Comparison of ENCODE assay signal across 10 cellular contexts in genomic region chr7:6502886-6503285, GRCh38. TPM values are rescaled to one million over a fixed set of nuclear protein-coding genes. Genes with fewer than 3 reads are reported as not detected.
DNase-seq lines count a peak whose midpoint lies in the region; ATAC-seq, FAIRE-seq and TF ChIP-seq lines count a peak whose summit lies in the region.
"Had no signal": no experiment of that assay in that cellular context is flagged by ENCODE, and none has a peak within 500 bp of the region (broad histone marks: within the 10 kb centered on the region; RNA-seq: fewer than 3 reads in every experiment).

No MANE protein-coding gene starts in this region.

- H3K4me1 ChIP-seq in A549 = no peaks in the 10 kb centered on the region

- peak overlapping the region in 5 of 8 donors; percentile 20 to 43 (median 29) for H3K4me3 Mint-ChIP-seq in naive B cell

- H3K27ac ChIP-seq in A549 (no peak overlapping the region), coronary artery (no peak overlapping the region)

- no peak for TF ChIP-seq EP300 in A549 (IDR thresholded peaks at IDR 0.05)

- no peaks in the 10 kb centered on the region for H3K9me3 Mint-ChIP-seq in naive B cell
- H3K9me3 Mint-ChIP-seq: activated naive CD4-positive, alpha-beta T cell treated with anti-CD3 and anti-CD28 coated beads, Interleukin-2, amount 10 ng/mL, durations not matched to agents 7 days and 5 days had no signal

- H3K9me3 ChIP-seq in A549 = no peaks in the 10 kb centered on the region

- no peaks in the 10 kb centered on the region for H3K36me3 Mint-ChIP-seq in naive B cell
- H3K36me3 Mint-ChIP-seq: activated naive CD4-positive, alpha-beta T cell treated with anti-CD3 and anti-CD28 coated beads, Interleukin-2, amount 10 ng/mL, durations not matched to agents 7 days and 5 days had no signal

- no peaks in the 10 kb centered on the region for H3K27me3 Mint-ChIP-seq in naive B cell

- no peak for DNase-seq in A549 (ENCODE audit: low read depth in 1 of 2, low spot score in 1 of 2)
- DNase-seq in GM13977 (ENCODE audit: low spot score) = peak; percentile 19
- no peak for DNase-seq in coronary artery (ENCODE audit: low spot score)
- no peak for DNase-seq in naive B cell
- no peak for DNase-seq in NCI-H1436 (lab: John Stamatoyannopoulos, UW)

- ATAC-seq in A549 (no peak), naive B cell (ENCODE audit: low read depth in 2 of 2) (no peak), HG02678 (IDR thresholded peaks at IDR 0.05; ENCODE audit: unreplicated experiment) (no peak), HG03280 (IDR thresholded peaks at IDR 0.05; ENCODE audit: unreplicated experiment) (no peak), HG02973 (IDR thresholded peaks at IDR 0.05; ENCODE audit: unreplicated experiment) (no peak)

- peak overlapping the region; percentile 99 for H3K4me2 ChIP-seq in A549

- no peak overlapping the region for H3K27ac Mint-ChIP-seq in naive B cell

- POLR2A ChIA-PET in A549 (lab: Yijun Ruan, JAX) = no interaction called here

- CTCF ChIA-PET in A549 (lab: Yijun Ruan, JAX) = interaction anchor here (1.4 kb wide), 1 partner anchor 29 kb away, joined by 3 read pairs; no protein-coding TSS in a partner anchor

- peak overlapping the region; percentile 69 for H3K4me3 ChIP-seq in A549
- H3K4me3 ChIP-seq in coronary artery = peak overlapping the region; percentile 81

- in situ Hi-C loops in GM13977 (cut with MboI; ENCODE audit: low pct_unique_long_range_greater_than_20kb, low sequenced_read_pairs, unreplicated experiment) = no loop called here

- no peak for TF ChIP-seq POLR2A in A549 (IDR thresholded peaks at IDR 0.05; ENCODE audit: low read length)

- WGBS in A549 (ENCODE audit: missing lambda C conversion rate) = 58% methylated on average over 12 of the region's 13 CpGs

- peaks cover 13 to 18% (median 18%) of the 10 kb centered on the region in 3 donors for H3K4me1 Mint-ChIP-seq in naive B cell

- no peak for TF ChIP-seq RAD21 in A549 (conservative IDR thresholded peaks at IDR 0.05 in 1 of 2, IDR thresholded peaks at IDR 0.05 in 1 of 2)

- no peak for TF ChIP-seq CTCF in A549 (IDR thresholded peaks at IDR 0.05)
- no peak for TF ChIP-seq CTCF in GM13977 (IDR thresholded peaks at IDR 0.05; ENCODE audit: extremely low read depth, insufficient read depth, missing control alignments)
- no peak for TF ChIP-seq CTCF in coronary artery (IDR thresholded peaks at IDR 0.05)

- FAIRE-seq in A549 (lab: Jason Lieb, UNC) = no peak
- FAIRE-seq: TTC549 had no signal

TF ChIP-seq in A549, 52 proteins besides CTCF, POLR2A, EP300 and RAD21:
- no peak for TF ChIP-seq ATOH8 (CRISPR knock-in tag; IDR thresholded peaks at IDR 0.05; ENCODE audit: low read depth)
- TF ChIP-seq GATA3 (IDR thresholded peaks at IDR 0.05; ENCODE audit: borderline replicate concordance) = 0 out of 2 replicates have a peak, but pooled peaks have one; percentile 12

RNA-seq across cellular contexts. Expression of gene KDELR2, which starts 18.9 kb away (rescaled TPM):
- polyA plus RNA-seq in A549 (2011; rRNA removed) (172 and 192 TPM in 2 replicates), A549 (2017; fragmentation: RNase III; extraction: RNeasy Plus Mini Kit Qiagen cat#74134 plus additional on column Dnase treatment) (135 to 142 TPM (median 136 TPM) in 3 replicates), naive B cell (ENCODE audit: low read depth in 6 of 6) (10 to 100 TPM; 33.8 to 64.8 (median 53.3) TPM)
- polyA plus RNA-seq in A549 (2012; cell fraction: cytosol; rRNA removed) = 74.8 and 91.9 TPM in 2 replicates
- 37.1 and 58.4 TPM in 2 replicates for polyA plus RNA-seq in A549 (2012; cell fraction: nucleus; rRNA removed)
- polyA minus RNA-seq in A549 (2011; rRNA and poly(A)+ RNA removed) = 102 and 122 TPM in 2 replicates

RNA-seq across cellular contexts. Expression of gene GRID2IP, which starts 48.4 kb away (rescaled TPM):
- polyA plus RNA-seq in A549 (2011; rRNA removed) (0.03 TPM in 1 of 2 replicates, not detected in the other), A549 (2017; fragmentation: RNase III; extraction: RNeasy Plus Mini Kit Qiagen cat#74134 plus additional on column Dnase treatment) (0.03 TPM in 1 of 3 replicates, not detected in the others), naive B cell (ENCODE audit: low read depth in 6 of 6) (under 1 TPM in 2 of 6 donors, not detected in 4; 0.08 to 0.17 TPM)
- polyA plus RNA-seq in A549 (2012; cell fraction: cytosol; rRNA removed) = 0.01 TPM in 1 of 2 replicates, not detected in the other
- polyA plus RNA-seq in A549 (2012; cell fraction: nucleus; rRNA removed) = 0.02 TPM in 1 of 2 replicates, not detected in the other
- polyA minus RNA-seq in A549 (2011; rRNA and poly(A)+ RNA removed) = not detected in 2 replicates

RNA-seq across cellular contexts. Expression of gene DAGLB, which starts 55.1 kb away (rescaled TPM):
- polyA plus RNA-seq in A549 (2011; rRNA removed) (19.3 and 19.7 TPM in 2 replicates), A549 (2017; fragmentation: RNase III; extraction: RNeasy Plus Mini Kit Qiagen cat#74134 plus additional on column Dnase treatment) (14.5 to 19.1 TPM (median 15.7 TPM) in 3 replicates), naive B cell (ENCODE audit: low read depth in 6 of 6) (10 to 100 TPM in 1 of 6 donors, 1 to 10 TPM in 5; 6.4 to 19.3 (median 7.2) TPM)
- 15.8 and 18.5 TPM in 2 replicates for polyA plus RNA-seq in A549 (2012; cell fraction: cytosol; rRNA removed)
- 69.2 and 108 TPM in 2 replicates for polyA plus RNA-seq in A549 (2012; cell fraction: nucleus; rRNA removed)
- polyA minus RNA-seq in A549 (2011; rRNA and poly(A)+ RNA removed) = 32.9 and 46.0 TPM in 2 replicates
